11 cellular contexts compared by ENCODE assay signal in genomic region chr15:78455749-78456148, GRCh38. TPM values are rescaled to one million over a fixed set of nuclear protein-coding genes. Genes with fewer than 3 reads are reported as not detected.
DNase-seq lines count a peak whose midpoint lies in the region; ATAC-seq, FAIRE-seq and TF ChIP-seq lines count a peak whose summit lies in the region.
"Had no signal": no experiment of that assay in that cellular context is flagged by ENCODE, and none has a peak within 500 bp of the region (broad histone marks: within the 10 kb centered on the region; RNA-seq: fewer than 3 reads in every experiment).

No MANE protein-coding gene starts in this region.

- H3K27ac Mint-ChIP-seq in IgD-negative memory B cell, result peak overlapping the region in 2 of 3 donors; percentile 25 to 26
- H3K27ac Mint-ChIP-seq: activated T-helper 1 cell treated with anti-CD3 and anti-CD28 coated beads, Interleukin-12 subunit alpha, Interleukin-12 subunit beta, Interleukin-2, Interleukin-4 antibody, amounts not matched to agents 30 ng/mL and 10 ng/mL and 1 ng/mL, durations not matched to agents 14 hours and 24 hours and 36 hours had no signal

- TF ChIP-seq POLR2A in K562 (conservative IDR thresholded peaks at IDR 0.05), result no peak

- H3K9ac ChIP-seq in K562 (ENCODE audit: insufficient read depth in 1 of 2, low read depth in 2 of 2, low read length in 2 of 2) (peak overlapping the region in 1 of 2 experiments; percentile 29; a peak in 1 of 4 replicates), mammary epithelial cell (ENCODE audit: insufficient read depth, low read length) (no peak overlapping the region)

- DNase-seq in K562 (ENCODE audit: extremely low read depth in 1 of 4, low spot score in 3 of 4) (peak in 1 of 4 experiments; percentile 31), pons (ENCODE audit: low spot score) (peak; percentile 56), mammary epithelial cell (no peak), cerebellar cortex (ENCODE audit: low spot score) (no peak)
- no peak for DNase-seq in stimulated activated CD4-positive, alpha-beta T cell treated with anti-CD3 and anti-CD28 coated beads, Interleukin-2, amount 100 ng/mL, for 48 hours
- DNase-seq: effector memory CD4-positive, alpha-beta T cell had no signal

- no peaks in the 10 kb centered on the region for H3K27me3 Mint-ChIP-seq in IgD-negative memory B cell

- H3K4me2 ChIP-seq in K562 (ENCODE audit: insufficient read depth, low read length), result no peak overlapping the region
- no peak overlapping the region for H3K4me2 ChIP-seq in mammary epithelial cell (ENCODE audit: insufficient read depth, low read depth, low read length)

- H2AFZ ChIP-seq in K562 (ENCODE audit: low read depth, low read length) (no peak overlapping the region), mammary epithelial cell (ENCODE audit: low read depth, low read length) (no peak overlapping the region)

- CTCF ChIA-PET in K562 (lab: Yijun Ruan, JAX; ENCODE audit: low intra/inter-chr PET ratio), result no interaction called here
- CTCF ChIA-PET in mammary epithelial cell (lab: Charles Lee; ENCODE audit: low non-redundant PET), result no interaction called here

- intact Hi-C loops in K562 (cut with micrococcal nuclease) (no loop called here), mammary epithelial cell (cut with micrococcal nuclease) (no loop called here)

- H3K4me3 ChIP-seq in K562 (no peak overlapping the region), mammary epithelial cell (replicated peaks in 1 of 3; ENCODE audit: insufficient read depth in 1 of 3, low read depth in 2 of 3, low read length in 3 of 3) (no peak overlapping the region)

- peaks cover 41% of the 10 kb centered on the region; the same call in 2 of the 3 replicates for H3K36me3 ChIP-seq in K562 (ENCODE audit: control insufficient read depth, insufficient read depth, low read length)
- peaks cover 3% of the 10 kb centered on the region for H3K36me3 ChIP-seq in mammary epithelial cell (ENCODE audit: insufficient read depth, low read length)

- dilution Hi-C loops in mammary epithelial cell (cut with HindIII; ENCODE audit: low sequenced_read_pairs), result no loop called here

- peak overlapping the region in 1 of 4 donors; percentile 19 for H3K4me3 Mint-ChIP-seq in IgD-negative memory B cell
- H3K4me3 Mint-ChIP-seq: activated T-helper 1 cell treated with anti-CD3 and anti-CD28 coated beads, Interleukin-12 subunit alpha, Interleukin-12 subunit beta, Interleukin-2, Interleukin-4 antibody, amounts not matched to agents 30 ng/mL and 10 ng/mL and 1 ng/mL, durations not matched to agents 14 hours and 24 hours and 36 hours had no signal

- FAIRE-seq in K562 (lab: Jason Lieb, UNC), result peak; percentile 63
- FAIRE-seq: islet of Langerhans had no signal

- H3K79me2 ChIP-seq in K562 (ENCODE audit: control insufficient read depth, insufficient read depth, low read length) (peaks cover 99% of the 10 kb centered on the region), mammary epithelial cell (ENCODE audit: insufficient read depth, low read length) (peaks cover 98% of the 10 kb centered on the region)

- no peaks in the 10 kb centered on the region for H3K9me1 ChIP-seq in K562 (ENCODE audit: control insufficient read depth, insufficient read depth, low read length)

- TF ChIP-seq EP300 in K562 (IDR thresholded peaks at IDR 0.05; ENCODE audit: low read length), result no peak

- H3K4me1 ChIP-seq in K562 (replicated peaks in 1 of 2; ENCODE audit: control insufficient read depth in 2 of 2, insufficient read depth in 2 of 2, low read length in 2 of 2), result peaks cover 12 to 32% of the 10 kb centered on the region in 2 experiments
- no peaks in the 10 kb centered on the region for H3K4me1 ChIP-seq in mammary epithelial cell (ENCODE audit: insufficient read depth, low read length)

- H3K27ac ChIP-seq in C4-2B, result peak overlapping the region; percentile 94
- 0 out of 3 replicates have a peak overlapping the region, but pooled peaks have one; percentile 12 for H3K27ac ChIP-seq in K562 (ENCODE audit: extremely low read depth, low read depth, low read length)
- no peak overlapping the region for H3K27ac ChIP-seq in mammary epithelial cell (ENCODE audit: insufficient read depth, low read depth, low read length)

- H4K20me1 ChIP-seq in K562 (replicated peaks; ENCODE audit: control insufficient read depth, insufficient read depth, low read length) (peaks cover 16% of the 10 kb centered on the region), mammary epithelial cell (ENCODE audit: insufficient read depth, low read length) (peaks cover 2% of the 10 kb centered on the region)

- H3K36me3 Mint-ChIP-seq in IgD-negative memory B cell, result peaks cover 1% of the 10 kb centered on the region

- in situ Hi-C loops in K562 (cut with MboI) (no loop called here), mammary epithelial cell (cut with MboI; ENCODE audit: low sequenced_read_pairs in 2 of 2) (no loop called here)

- WGBS in K562 (ENCODE audit: insufficient coverage, low coverage, missing lambda C conversion rate), result 27% methylated on average over 3 of the region's 3 CpGs
- 65% methylated on average over 3 of the region's 3 CpGs for WGBS in mammary epithelial cell (ENCODE audit: low coverage, missing lambda C conversion rate)

- peaks cover 39 to 51% (median 46%) of the 10 kb centered on the region in 3 donors for H3K4me1 Mint-ChIP-seq in IgD-negative memory B cell

- TF ChIP-seq RAD21 in K562 (CRISPR knock-in tag; conservative IDR thresholded peaks at IDR 0.05 in 1 of 2, IDR thresholded peaks at IDR 0.05 in 1 of 2), result no peak

- TF ChIP-seq CTCF in C4-2B (conservative IDR thresholded peaks at IDR 0.05) (no peak), K562 (IDR thresholded peaks at IDR 0.05 in 2 of 3, conservative IDR thresholded peaks at IDR 0.05 in 1 of 3; ENCODE audit: insufficient read depth in 2 of 3, low read depth in 1 of 3, low read length in 3 of 3) (no peak), mammary epithelial cell (conservative IDR thresholded peaks at IDR 0.05 in 1 of 2, IDR thresholded peaks at IDR 0.05 in 1 of 2; ENCODE audit: extremely low read depth in 1 of 2, insufficient read depth in 1 of 2, low read depth in 1 of 2, low read length in 2 of 2) (no peak)

- no peaks in the 10 kb centered on the region for H3K9me3 Mint-ChIP-seq in IgD-negative memory B cell
- H3K9me3 Mint-ChIP-seq: activated T-helper 1 cell treated with anti-CD3 and anti-CD28 coated beads, Interleukin-12 subunit alpha, Interleukin-12 subunit beta, Interleukin-2, Interleukin-4 antibody, amounts not matched to agents 30 ng/mL and 10 ng/mL and 1 ng/mL, durations not matched to agents 14 hours and 24 hours and 36 hours had no signal

- H3K27me3 ChIP-seq in K562 (ENCODE audit: control insufficient read depth in 2 of 2, insufficient read depth in 2 of 2, low read length in 2 of 2) (no peaks in the 10 kb centered on the region), mammary epithelial cell (ENCODE audit: insufficient read depth, low read length) (no peaks in the 10 kb centered on the region)

- BruUV-seq in K562 (replicated peaks; lab: Mats Ljungman, UMichigan) (no TSS peak), mammary epithelial cell (replicated peaks; lab: Mats Ljungman, UMichigan) (no TSS peak)

- ATAC-seq in K562 (peak; percentile 77), GM18868 (IDR thresholded peaks at IDR 0.05; ENCODE audit: unreplicated experiment) (no peak)

- POLR2A ChIA-PET in K562 (lab: Yijun Ruan, JAX), result no interaction called here

- H3K9me3 ChIP-seq in K562 (replicated peaks; ENCODE audit: control insufficient read depth, insufficient read depth, low read depth, low read length) (no peaks in the 10 kb centered on the region), mammary epithelial cell (replicated peaks; ENCODE audit: insufficient read depth, low read length) (no peaks in the 10 kb centered on the region)

RNA-seq across cellular contexts. Expression of gene IREB2, which starts 17.7 kb away (rescaled TPM):
- polyA plus RNA-seq in IgD-negative memory B cell (12.7 TPM), K562 (2011; rRNA removed) (51.5 and 59.1 TPM in 2 replicates), K562 (2014; fragmentation: Illumina TruSeq; extraction: Trizol) (45.4 and 53.2 TPM in 2 replicates), K562 (2014; fragmentation: Nextera tagmentation; extraction: Ambion mirVana) (10 to 100 TPM; 18.0 to 21.4 TPM), K562 (2014; rRNA removed) (24.1 and 25.4 TPM in 2 replicates), mammary epithelial cell (12.2 TPM)
- 54.9 and 123 TPM in 2 replicates for total RNA-seq in K562 (2011; cell fraction: chromatin; rRNA removed; ENCODE audit: low replicate concordance)
- total RNA-seq in K562 (2011; cell fraction: nucleolus; rRNA removed), result 23.8 and 30.0 TPM in 2 replicates
- 48.5 and 72.4 TPM in 2 replicates for total RNA-seq in K562 (2011; cell fraction: nucleoplasm; rRNA removed)
- total RNA-seq in K562 (2014; rRNA removed) (16.8 and 17.1 TPM in 2 replicates), K562 (2014; rRNA removed; fragmentation: Illumina TruSeq; extraction: Trizol) (37.7 and 48.0 TPM in 2 replicates), K562 (2015; rRNA removed; fragmentation: Illumina TruSeq; extraction: Trizol) (30.8 and 34.0 TPM in 2 replicates), K562 (2021) (56.6 and 61.7 TPM in 2 replicates), mammary epithelial cell (10 to 100 TPM; 31.8 to 36.9 TPM)
- 13.6 and 22.2 TPM in 2 replicates for polyA plus RNA-seq in K562 (2011; cell fraction: cytosol; rRNA removed)
- 19.4 and 22.1 TPM in 2 replicates for polyA plus RNA-seq in K562 (2011; cell fraction: nucleus; rRNA removed)
- 26.6 and 30.9 TPM in 2 replicates for polyA plus RNA-seq in K562 (2012)
- 106 and 117 TPM in 2 replicates for polyA minus RNA-seq in K562 (2011; rRNA and poly(A)+ RNA removed)
- 41.6 and 62.7 TPM in 2 replicates for polyA minus RNA-seq in K562 (2011; cell fraction: cytosol; rRNA and poly(A)+ RNA removed)
- polyA minus RNA-seq in K562 (2011; cell fraction: nucleus; rRNA and poly(A)+ RNA removed), result 31.2 and 42.7 TPM in 2 replicates
- 60.6 TPM for polyA minus RNA-seq in mammary epithelial cell

RNA-seq across cellular contexts. Expression of gene HYKK, which starts 51.6 kb away (rescaled TPM):
- polyA plus RNA-seq in IgD-negative memory B cell (not detected), K562 (2011; rRNA removed) (4.5 and 6.1 TPM in 2 replicates), K562 (2014; fragmentation: Illumina TruSeq; extraction: Trizol) (5.7 TPM in 2 replicates), K562 (2014; fragmentation: Nextera tagmentation; extraction: Ambion mirVana) (1 to 10 TPM; 3.0 to 3.1 TPM), K562 (2014; rRNA removed) (3.5 and 5.1 TPM in 2 replicates), mammary epithelial cell (3.7 TPM)
- 6.2 and 7.6 TPM in 2 replicates for total RNA-seq in K562 (2011; cell fraction: chromatin; rRNA removed; ENCODE audit: low replicate concordance)
- total RNA-seq in K562 (2011; cell fraction: nucleolus; rRNA removed), result 2.9 and 3.7 TPM in 2 replicates
- 4.3 and 8.2 TPM in 2 replicates for total RNA-seq in K562 (2011; cell fraction: nucleoplasm; rRNA removed)
- total RNA-seq in K562 (2014; rRNA removed) (1.9 and 4.8 TPM in 2 replicates), K562 (2014; rRNA removed; fragmentation: Illumina TruSeq; extraction: Trizol) (5.0 and 6.8 TPM in 2 replicates), K562 (2015; rRNA removed; fragmentation: Illumina TruSeq; extraction: Trizol) (4.0 and 4.3 TPM in 2 replicates), K562 (2021) (3.5 and 3.9 TPM in 2 replicates), mammary epithelial cell (1 to 10 TPM; 2.9 to 4.3 TPM)
- polyA plus RNA-seq in K562 (2011; cell fraction: cytosol; rRNA removed), result 2.9 and 4.6 TPM in 2 replicates
- 4.0 and 4.4 TPM in 2 replicates for polyA plus RNA-seq in K562 (2011; cell fraction: nucleus; rRNA removed)
- polyA plus RNA-seq in K562 (2012), result 2.4 and 3.8 TPM in 2 replicates
- 5.3 and 5.8 TPM in 2 replicates for polyA minus RNA-seq in K562 (2011; rRNA and poly(A)+ RNA removed)
- 2.5 and 2.7 TPM in 2 replicates for polyA minus RNA-seq in K562 (2011; cell fraction: cytosol; rRNA and poly(A)+ RNA removed)
- 1.9 and 3.0 TPM in 2 replicates for polyA minus RNA-seq in K562 (2011; cell fraction: nucleus; rRNA and poly(A)+ RNA removed)
- polyA minus RNA-seq in mammary epithelial cell, result 35.7 TPM
